In genomic region chr1:16888806-16889178, GRCh38 we compare ENCODE assay signal across 8 cellular contexts. TPM values are rescaled to one million over a fixed set of nuclear protein-coding genes. Genes with fewer than 3 reads are reported as not detected.
DNase-seq lines count a peak whose midpoint lies in the region; ATAC-seq and TF ChIP-seq lines count a peak whose summit lies in the region.

No MANE protein-coding gene starts in this region.

- no peaks in the 10 kb centered on the region for H3K9me3 ChIP-seq in mammary epithelial cell (replicated peaks; ENCODE audit: insufficient read depth, low read length)
- no peaks in the 10 kb centered on the region for H3K9me3 ChIP-seq in thymus (ENCODE audit: control insufficient read depth)

- H3K36me3 Mint-ChIP-seq in activated CD4-positive, alpha-beta T cell treated with anti-CD3 and anti-CD28 coated beads, Interleukin-2, amount 10 ng/mL, durations not matched to agents 7 days and 5 days (ENCODE audit: low read depth) = no peaks in the 10 kb centered on the region

- POLR2A ChIA-PET in activated CD4-positive, alpha-beta T cell treated with anti-CD3 and anti-CD28 coated beads, Interleukin-2, amount 10 ng/mL, durations not matched to agents 7 days and 5 days (lab: Charles Lee) = no interaction called here

- H3K4me2 ChIP-seq in mammary epithelial cell (ENCODE audit: insufficient read depth, low read depth, low read length) = peak overlapping the region; percentile 90

- in situ Hi-C loops in mammary epithelial cell (cut with MboI; ENCODE audit: low sequenced_read_pairs in 2 of 2) = no loop called here

- dilution Hi-C loops in mammary epithelial cell (cut with HindIII; ENCODE audit: low sequenced_read_pairs) = no loop called here

- peak overlapping the region; percentile 84 for H2AFZ ChIP-seq in mammary epithelial cell (ENCODE audit: low read depth, low read length)

- no peaks in the 10 kb centered on the region for H4K20me1 ChIP-seq in mammary epithelial cell (ENCODE audit: insufficient read depth, low read length)

- H3K79me2 ChIP-seq in mammary epithelial cell (ENCODE audit: insufficient read depth, low read length) = no peaks in the 10 kb centered on the region

- no peak for DNase-seq in activated CD4-positive, alpha-beta T cell treated with anti-CD3 and anti-CD28 coated beads, Interleukin-2, amount 10 ng/mL, durations not matched to agents 7 days and 5 days
- DNase-seq in activated CD4-positive, alpha-beta T cell treated with anti-CD3 and anti-CD28 coated beads for 4 hours = no peak
- DNase-seq in mammary epithelial cell (no peak), left lobe of liver (ENCODE audit: low spot score) (no peak), SKM-1 treated with dmso at 0.1 percent for 144 hours (lab: John Stamatoyannopoulos, UW; ENCODE audit: unreplicated experiment) (no peak)

- H3K4me1 ChIP-seq in mammary epithelial cell (ENCODE audit: insufficient read depth, low read length) (no peaks in the 10 kb centered on the region), thymus (ENCODE audit: control insufficient read depth, insufficient read depth, low read length) (no peaks in the 10 kb centered on the region)

- H3K27ac ChIP-seq in mammary epithelial cell (ENCODE audit: insufficient read depth, low read depth, low read length) (no peak overlapping the region), thymus (ENCODE audit: low read depth) (peak overlapping the region; percentile 18)

- H3K4me3 ChIP-seq in mammary epithelial cell (replicated peaks in 1 of 3; ENCODE audit: insufficient read depth in 1 of 3, low read depth in 2 of 3, low read length in 3 of 3) (peak overlapping the region; percentile 38 to 54 (median 52)), thymus (ENCODE audit: low read length) (peak overlapping the region; percentile 48)

- peaks cover 14% of the 10 kb centered on the region for H3K4me1 Mint-ChIP-seq in activated CD4-positive, alpha-beta T cell treated with anti-CD3 and anti-CD28 coated beads, Interleukin-2, amount 10 ng/mL, durations not matched to agents 7 days and 5 days

- CTCF ChIA-PET in activated CD4-positive, alpha-beta T cell treated with anti-CD3 and anti-CD28 coated beads, Interleukin-2, amount 10 ng/mL, durations not matched to agents 7 days and 5 days (lab: Charles Lee) = interaction anchor here (1.2 kb wide), 1 partner anchor 268 kb away, joined by 4 read pairs; no protein-coding TSS in a partner anchor
- CTCF ChIA-PET in mammary epithelial cell (lab: Charles Lee; ENCODE audit: low non-redundant PET) = no interaction called here

- 32% methylated on average over 11 of the region's 20 CpGs for WGBS in mammary epithelial cell (ENCODE audit: low coverage, missing lambda C conversion rate)
- 48% methylated on average over 20 of the region's 20 CpGs for WGBS in thymus

- H3K4me3 Mint-ChIP-seq in activated CD4-positive, alpha-beta T cell treated with anti-CD3 and anti-CD28 coated beads, Interleukin-2, amount 10 ng/mL, durations not matched to agents 7 days and 5 days = peak overlapping the region; percentile 77

- no peak overlapping the region for H3K9ac ChIP-seq in mammary epithelial cell (ENCODE audit: insufficient read depth, low read length)

- H3K9me3 Mint-ChIP-seq in activated CD4-positive, alpha-beta T cell treated with anti-CD3 and anti-CD28 coated beads, Interleukin-2, amount 10 ng/mL, durations not matched to agents 7 days and 5 days = no peaks in the 10 kb centered on the region

- intact Hi-C loops in mammary epithelial cell (cut with micrococcal nuclease) = no loop called here

- H3K27me3 ChIP-seq in mammary epithelial cell (ENCODE audit: insufficient read depth, low read length) = peaks cover under 1% of the 10 kb centered on the region
- peaks cover 3% of the 10 kb centered on the region for H3K27me3 ChIP-seq in thymus (ENCODE audit: control insufficient read depth, insufficient read depth)

- peak in 1 of 2 donors; percentile 6 for TF ChIP-seq CTCF in mammary epithelial cell (conservative IDR thresholded peaks at IDR 0.05 in 1 of 2, IDR thresholded peaks at IDR 0.05 in 1 of 2; ENCODE audit: extremely low read depth in 1 of 2, insufficient read depth in 1 of 2, low read depth in 1 of 2, low read length in 2 of 2)

- H3K36me3 ChIP-seq in mammary epithelial cell (ENCODE audit: insufficient read depth, low read length) (no peaks in the 10 kb centered on the region), thymus (ENCODE audit: control insufficient read depth, insufficient read depth) (no peaks in the 10 kb centered on the region)

- H3K27ac Mint-ChIP-seq in activated CD4-positive, alpha-beta T cell treated with anti-CD3 and anti-CD28 coated beads, Interleukin-2, amount 10 ng/mL, durations not matched to agents 7 days and 5 days = no peak overlapping the region

- BruUV-seq in mammary epithelial cell (replicated peaks; lab: Mats Ljungman, UMichigan) = no TSS peak

- ATAC-seq in left lobe of liver (peak; percentile 56), HG03469 (IDR thresholded peaks at IDR 0.05; ENCODE audit: unreplicated experiment) (no peak), HG03520 (IDR thresholded peaks at IDR 0.05; ENCODE audit: unreplicated experiment) (no peak)

- peaks cover 70% of the 10 kb centered on the region for H3K27me3 Mint-ChIP-seq in activated CD4-positive, alpha-beta T cell treated with anti-CD3 and anti-CD28 coated beads, Interleukin-2, amount 10 ng/mL, durations not matched to agents 7 days and 5 days

RNA-seq across cellular contexts. Expression of gene RNU1-2, which starts 7.0 kb away (rescaled TPM):
- total RNA-seq in activated CD4-positive, alpha-beta T cell treated with anti-CD3 and anti-CD28 coated beads, Interleukin-2, amount 10 ng/mL, durations not matched to agents 7 days and 5 days = 1,000 to 10,000 TPM; 2,316 to 2,477 TPM
- total RNA-seq in mammary epithelial cell (1,000 to 10,000 TPM in 1 of 2 donors, under 1 TPM in 1; under 0.01 to 1,042 TPM), left lobe of liver (1,159 TPM)
- polyA plus RNA-seq in mammary epithelial cell (not detected), thymus (not detected)
- polyA minus RNA-seq in mammary epithelial cell = under 0.01 TPM

RNA-seq across cellular contexts. Expression of gene CROCC, which starts 32.9 kb away (rescaled TPM):
- 10 to 100 TPM; 30.7 to 37.3 TPM for total RNA-seq in activated CD4-positive, alpha-beta T cell treated with anti-CD3 and anti-CD28 coated beads, Interleukin-2, amount 10 ng/mL, durations not matched to agents 7 days and 5 days
- total RNA-seq in mammary epithelial cell = 10 to 100 TPM in 1 of 2 donors, 1 to 10 TPM in 1; 7.2 to 16.4 TPM
- 4.6 TPM for polyA plus RNA-seq in mammary epithelial cell
- 0.83 TPM for polyA minus RNA-seq in mammary epithelial cell
- 11.8 TPM for total RNA-seq in left lobe of liver
- 97.1 TPM for polyA plus RNA-seq in thymus
